8 cellular contexts compared by ENCODE assay signal in genomic region chr9:113523421-113524141, GRCh38.
DNase-seq lines count a peak whose midpoint lies in the region; ATAC-seq and TF ChIP-seq lines count a peak whose summit lies in the region.

No MANE protein-coding gene starts in this region.

- 0 out of 2 replicates have a peak, but pooled peaks cover 2% of the 10 kb centered on the region for H3F3A ChIP-seq in DOHH2 (ENCODE audit: control insufficient read depth, insufficient read depth)

- peak; percentile 49 for DNase-seq in NB4 (ENCODE audit: low read depth)
- DNase-seq in left kidney (ENCODE audit: low read depth, low spot score): peak; percentile 27
- DNase-seq in stimulated activated CD8-positive, alpha-beta memory T cell treated with anti-CD3 and anti-CD28 coated beads, Interleukin-15, amount 100 ng/mL, for 24 hours (ENCODE audit: low read depth): peak; percentile 34
- DNase-seq in NCI-H774 (lab: John Stamatoyannopoulos, UW): no peak
- no peak for DNase-seq in DMS114 treated with DMSO at 0.1 percent for 48 hours (lab: John Stamatoyannopoulos, UW; ENCODE audit: unreplicated experiment)

- no peak for TF ChIP-seq POLR2A in NB4 (IDR thresholded peaks at IDR 0.05; ENCODE audit: extremely low read depth, insufficient read length)

- TF ChIP-seq CTCF in DOHH2 (IDR thresholded peaks at IDR 0.05; ENCODE audit: low read depth, low read length, poor library complexity, severe bottlenecking): no peak
- TF ChIP-seq CTCF in NB4 (IDR thresholded peaks at IDR 0.05; ENCODE audit: low read depth, low read length): no peak

- peaks cover 42% of the 10 kb centered on the region for H3K4me1 ChIP-seq in DOHH2 (ENCODE audit: control insufficient read depth, low read length)

- peaks cover 51% of the 10 kb centered on the region for H3K4me1 Mint-ChIP-seq in activated T-helper 17 cell treated with anti-CD3 and anti-CD28 coated beads, Interleukin-2, amount 50 U/mL, for 72 hours

- H3K36me3 ChIP-seq in DOHH2 (ENCODE audit: control insufficient read depth, low read length): no peaks in the 10 kb centered on the region

- peaks cover 7% of the 10 kb centered on the region; the same call in 1 of the 2 replicates for H3K27me3 ChIP-seq in DOHH2 (ENCODE audit: control insufficient read depth, low read length)

- no peaks in the 10 kb centered on the region for H3K9me3 Mint-ChIP-seq in activated T-helper 17 cell treated with anti-CD3 and anti-CD28 coated beads, Interleukin-2, amount 50 U/mL, for 72 hours

- peak overlapping the region; percentile 31 for H3K27ac ChIP-seq in DOHH2 (ENCODE audit: low read depth, low read length)

- peak overlapping the region; percentile 79 for H3K4me2 ChIP-seq in DOHH2 (ENCODE audit: low read length)

- no peaks in the 10 kb centered on the region for H3K79me2 ChIP-seq in DOHH2 (ENCODE audit: control insufficient read depth, low read length)

- no peaks in the 10 kb centered on the region for H3K27me3 Mint-ChIP-seq in activated T-helper 17 cell treated with anti-CD3 and anti-CD28 coated beads, Interleukin-2, amount 50 U/mL, for 72 hours

- peaks cover 96% of the 10 kb centered on the region for H3K36me3 Mint-ChIP-seq in activated T-helper 17 cell treated with anti-CD3 and anti-CD28 coated beads, Interleukin-2, amount 50 U/mL, for 72 hours (ENCODE audit: low read depth)

- peak overlapping the region; percentile 60 for H3K4me3 ChIP-seq in DOHH2 (ENCODE audit: low read length)
- H3K4me3 ChIP-seq in NB4 (ENCODE audit: low read depth, low read length): no peak overlapping the region

- H3K27ac Mint-ChIP-seq in activated T-helper 17 cell treated with anti-CD3 and anti-CD28 coated beads, Interleukin-2, amount 50 U/mL, for 72 hours: peak overlapping the region; percentile 73

- peak; percentile 78 for ATAC-seq in GM21723 (IDR thresholded peaks at IDR 0.05; ENCODE audit: unreplicated experiment)
- ATAC-seq in activated T-helper 17 cell treated with anti-CD3 and anti-CD28 coated beads, Interleukin-2, amount 50 U/mL, for 72 hours (replicated peaks): peak; percentile 77

- H4K20me1 ChIP-seq in DOHH2 (ENCODE audit: control insufficient read depth, insufficient read depth, low read depth, low read length): no peaks in the 10 kb centered on the region

- H3K9me2 ChIP-seq in DOHH2 (replicated peaks; ENCODE audit: control insufficient read depth, low read length): no peaks in the 10 kb centered on the region

- H3K4me3 Mint-ChIP-seq in activated T-helper 17 cell treated with anti-CD3 and anti-CD28 coated beads, Interleukin-2, amount 50 U/mL, for 72 hours: peak overlapping the region; percentile 91

- no peaks in the 10 kb centered on the region for H3K9me3 ChIP-seq in DOHH2 (ENCODE audit: control insufficient read depth, insufficient read depth, low read length)

Comparison
In these comparisons a context has a peak if more than half of its experiments do, and no peak if none do; other contexts are left out.
1. DNase-seq: peak in NB4 (single experiment), left kidney (single experiment) and stimulated activated CD8-positive, alpha-beta memory T cell treated with anti-CD3 and anti-CD28 coated beads, Interleukin-15, amount 100 ng/mL, for 24 hours (single experiment); none in NCI-H774 (single experiment) and DMS114 treated with DMSO at 0.1 percent for 48 hours (single experiment).